ENCODE assay signal across 17 cellular contexts in the genomic region with DNA sequence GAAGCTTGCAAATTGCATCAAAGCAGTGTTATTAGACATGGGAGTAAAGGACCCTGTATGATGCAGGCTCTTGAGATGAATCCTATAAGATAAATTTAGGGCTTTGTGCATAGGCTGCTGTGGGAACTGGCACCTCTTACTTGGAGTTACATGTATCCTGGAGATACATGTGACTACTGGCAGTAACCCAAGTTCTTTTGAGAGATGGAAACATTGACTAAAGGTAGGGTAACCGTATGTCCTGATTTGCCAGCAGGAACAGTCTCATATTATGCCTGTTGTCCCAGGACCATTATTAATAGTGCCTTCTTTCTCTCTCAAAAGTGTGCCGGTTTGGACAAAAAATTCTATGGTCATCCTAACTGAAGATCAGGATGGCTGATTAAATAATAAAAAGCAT.
DNase-seq lines count a peak whose midpoint lies in the region.
"Had no signal": no experiment of that assay in that cellular context is flagged by ENCODE, and none has a peak within 500 bp of the region (broad histone marks: within the 10 kb centered on the region; RNA-seq: fewer than 3 reads in every experiment).

No MANE protein-coding gene starts in this region.

- DNase-seq in NCI-H2196 (lab: John Stamatoyannopoulos, UW; ENCODE audit: unreplicated experiment) (peak; percentile 2), NCI-H2196 treated with DMSO at 0.1 percent for 48 hours (lab: John Stamatoyannopoulos, UW; ENCODE audit: unreplicated experiment) (no peak), G401 (ENCODE audit: low spot score) (peak; percentile 51), NCI-H1694 (lab: John Stamatoyannopoulos, UW) (peak; percentile 49), cerebellum (ENCODE audit: low spot score) (peak; percentile 10), retina (no peak), A172 (ENCODE audit: low spot score) (no peak)
- DNase-seq in stimulated activated CD4-positive, alpha-beta T cell treated with anti-CD3 and anti-CD28 coated beads, Interleukin-2, amount 100 ng/mL, for 24 hours, result no peak
- DNase-seq: Calu3; CD4-positive, alpha-beta memory T cell; GOT3; Kasumi-1; MG63; NCI-H1048; NCI-H226; SHP77 treated with DMSO at 0.1 percent for 48 hours; T-cell had no signal

- in situ Hi-C loops in G401 (cut with HindIII; ENCODE audit: low sequenced_read_pairs), result no loop called here

Comparison
In these comparisons a context has a peak if more than half of its experiments do, and no peak if none do; other contexts are left out.
1. DNase-seq: peak in NCI-H2196 (single experiment), G401 (single experiment), NCI-H1694 (single experiment) and cerebellum (single experiment); none in NCI-H2196 treated with DMSO at 0.1 percent for 48 hours (single experiment), stimulated activated CD4-positive, alpha-beta T cell treated with anti-CD3 and anti-CD28 coated beads, Interleukin-2, amount 100 ng/mL, for 24 hours (0 of 2), retina (single experiment) and A172 (single experiment).